Comparison of ENCODE assay signal across 1 cellular context in genomic region chr16:84410361-84411138, GRCh38.
TF ChIP-seq lines count a peak whose summit lies in the region.

No MANE protein-coding gene starts in this region.

TF ChIP-seq in K562, 482 proteins besides CTCF, POLR2A, EP300 and RAD21 (continued from another document):
- no peak for TF ChIP-seq THAP12 (CRISPR knock-in tag; IDR thresholded peaks at IDR 0.05)
- no peak for TF ChIP-seq BCLAF1 (IDR thresholded peaks at IDR 0.05; ENCODE audit: borderline replicate concordance in 1 of 2, control insufficient read depth in 1 of 2, low read depth in 2 of 2, low read length in 1 of 2)
- no peak for TF ChIP-seq RBM34 (IDR thresholded peaks at IDR 0.05; ENCODE audit: borderline replicate concordance, insufficient read depth, low read length)
- no peak for TF ChIP-seq ZFP30 (CRISPR knock-in tag; IDR thresholded peaks at IDR 0.05; ENCODE audit: borderline replicate concordance)
- peak; percentile 27 for TF ChIP-seq MEIS2 (IDR thresholded peaks at IDR 0.05; ENCODE audit: partially characterized antibody)
- no peak for TF ChIP-seq JUN (IDR thresholded peaks at IDR 0.05; ENCODE audit: borderline replicate concordance, low read depth, low read length)
- no peak for TF ChIP-seq JUN (CRISPR knock-in tag; IDR thresholded peaks at IDR 0.05; ENCODE audit: borderline replicate concordance)
- no peak for TF ChIP-seq ZNF780A (CRISPR knock-in tag; IDR thresholded peaks at IDR 0.05)
- TF ChIP-seq BCOR (IDR thresholded peaks at IDR 0.05), result peak; percentile 70; the same call in 1 of the 2 replicates
- no peak for TF ChIP-seq ZNF644 (tag; IDR thresholded peaks at IDR 0.05; ENCODE audit: low read depth)
- TF ChIP-seq ZBTB40 (IDR thresholded peaks at IDR 0.05), result no peak
- TF ChIP-seq ZBTB40 (CRISPR knock-in tag; IDR thresholded peaks at IDR 0.05), result no peak
- no peak for TF ChIP-seq TEAD4 (IDR thresholded peaks at IDR 0.05; ENCODE audit: low read length)
- no peak for TF ChIP-seq TEAD4 (CRISPR knock-in tag; IDR thresholded peaks at IDR 0.05; ENCODE audit: borderline replicate concordance)
- TF ChIP-seq ZNF324 (CRISPR knock-in tag; IDR thresholded peaks at IDR 0.05), result no peak
- TF ChIP-seq ZNF277 (CRISPR knock-in tag; IDR thresholded peaks at IDR 0.05; ENCODE audit: borderline replicate concordance), result no peak
- TF ChIP-seq SPI1 (IDR thresholded peaks at IDR 0.05; ENCODE audit: borderline replicate concordance, low read depth, low read length), result no peak
- TF ChIP-seq, protein P1, sequence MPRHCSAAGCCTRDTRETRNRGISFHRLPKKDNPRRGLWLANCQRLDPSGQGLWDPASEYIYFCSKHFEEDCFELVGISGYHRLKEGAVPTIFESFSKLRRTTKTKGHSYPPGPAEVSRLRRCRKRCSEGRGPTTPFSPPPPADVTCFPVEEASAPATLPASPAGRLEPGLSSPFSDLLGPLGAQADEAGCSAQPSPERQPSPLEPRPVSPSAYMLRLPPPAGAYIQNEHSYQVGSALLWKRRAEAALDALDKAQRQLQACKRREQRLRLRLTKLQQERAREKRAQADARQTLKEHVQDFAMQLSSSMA (CRISPR knock-in tag; IDR thresholded peaks at IDR 0.05), result no peak
- peak; percentile 84 for TF ChIP-seq RBM25 (IDR thresholded peaks at IDR 0.05; ENCODE audit: low read depth, low read length, severe bottlenecking)
- no peak for TF ChIP-seq ZNF282 (CRISPR knock-in tag; IDR thresholded peaks at IDR 0.05)
